In the genomic region with DNA sequence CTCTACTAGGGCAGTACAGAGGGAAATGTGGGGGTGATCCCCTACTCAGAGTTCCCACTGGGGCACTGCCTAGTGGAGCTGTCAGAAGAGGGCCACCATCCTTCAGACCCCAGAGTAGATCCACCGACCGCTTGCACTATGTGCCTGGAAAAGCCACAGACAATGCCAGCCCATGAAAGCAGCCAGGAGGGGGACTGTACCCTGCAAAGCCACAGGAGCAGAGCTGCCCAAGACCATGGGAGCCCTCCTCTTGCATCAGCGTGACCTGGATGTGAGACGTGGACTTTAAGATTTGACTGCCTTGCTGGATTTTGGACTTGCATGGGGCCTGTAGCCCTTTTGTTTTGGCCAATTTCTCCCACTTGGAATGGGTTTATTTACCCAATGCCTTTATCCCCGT, we compare ENCODE assay signal across 14 cellular contexts. TPM values are rescaled to one million over a fixed set of nuclear protein-coding genes. Genes with fewer than 3 reads are reported as not detected.
"Had no signal": no experiment of that assay in that cellular context is flagged by ENCODE, and none has a peak within 500 bp of the region (broad histone marks: within the 10 kb centered on the region; RNA-seq: fewer than 3 reads in every experiment).

No MANE protein-coding gene starts in this region.

RNA-seq across cellular contexts. Expression of gene TACR1, which starts 27.9 kb away (rescaled TPM):
- total RNA-seq: activated naive CD4-positive, alpha-beta T cell treated with anti-CD3 and anti-CD28 coated beads for 36 hours; activated naive CD4-positive, alpha-beta T cell treated with anti-CD3 and anti-CD28 coated beads, Interleukin-2, amount 50 U/mL, for 72 hours; activated naive CD8-positive, alpha-beta T cell treated with anti-CD3 and anti-CD28 coated beads for 36 hours; activated naive CD8-positive, alpha-beta T cell treated with anti-CD3 and anti-CD28 coated beads, Interleukin-2, amount 10 ng/mL, durations not matched to agents 7 days and 5 days; activated T-cell treated with anti-CD3 and anti-CD28 coated beads, Interleukin-2, amount 50 U/mL, for 4 hours; activated T-cell treated with anti-CD3 and anti-CD28 coated beads, Interleukin-2, amount 50 U/mL, for 72 hours; activated T-helper 1 cell treated with anti-CD3 and anti-CD28 coated beads, Interleukin-12 subunit alpha, Interleukin-12 subunit beta, Interleukin-2, Interleukin-4 antibody, amounts not matched to agents 30 ng/mL and 10 ng/mL and 1 ng/mL, durations not matched to agents 14 hours and 24 hours and 36 hours; activated T-helper 17 cell treated with anti-CD3 and anti-CD28 coated beads, Interleukin-2, amount 50 U/mL, for 72 hours; activated T-helper 2 cell treated with anti-CD3 and anti-CD28 coated beads, Interferon-gamma antibody, Interleukin-2, Interleukin-4, amounts not matched to agents 10 μg/mL and 5 μg/mL and 100 μg/mL, durations not matched to agents 14 hours and 24 hours and 36 hours; astrocyte; bronchial epithelial cell; cardiac muscle cell; cardiac septum; chondrocyte had no signal
- polyA plus RNA-seq: cardiac muscle cell had no signal
